In genomic region chr5:122076023-122076422, GRCh38 we compare ENCODE assay signal across 9 cellular contexts. TPM values are rescaled to one million over a fixed set of nuclear protein-coding genes. Genes with fewer than 3 reads are reported as not detected.
DNase-seq lines count a peak whose midpoint lies in the region; ATAC-seq and TF ChIP-seq lines count a peak whose summit lies in the region.
"Had no signal": no experiment of that assay in that cellular context is flagged by ENCODE, and none has a peak within 500 bp of the region (broad histone marks: within the 10 kb centered on the region; RNA-seq: fewer than 3 reads in every experiment).

No MANE protein-coding gene starts in this region.

- H3K9ac ChIP-seq in PC-3 (ENCODE audit: low read length), result no peak overlapping the region

- peaks cover 10% of the 10 kb centered on the region; the same call in 1 of the 2 replicates for H3K4me1 ChIP-seq in PC-3 (ENCODE audit: insufficient read depth, low read length)
- peaks cover 58% of the 10 kb centered on the region for H3K4me1 ChIP-seq in osteoblast (ENCODE audit: insufficient read depth, low read length)

- CTCF ChIA-PET in PC-3 (lab: Charles Lee), result interaction anchor here (0.6 to 3.1 kb wide), 3 partner anchors 107 to 920 kb away, joined by 3 to 15 read pairs (median 4); no protein-coding TSS in a partner anchor

- TF ChIP-seq CTCF in AG10803 (conservative IDR thresholded peaks at IDR 0.05; ENCODE audit: low read length), result peak; percentile 38
- TF ChIP-seq CTCF in PC-3 (conservative IDR thresholded peaks at IDR 0.05; ENCODE audit: low read depth, low read length), result no peak
- TF ChIP-seq CTCF in epithelial cell of proximal tubule (conservative IDR thresholded peaks at IDR 0.05; ENCODE audit: low read depth, low read length), result no peak
- TF ChIP-seq CTCF in osteoblast (IDR thresholded peaks at IDR 0.05; ENCODE audit: extremely low read depth, low read depth, low read length), result no peak

- H3K27me3 ChIP-seq in PC-3 (ENCODE audit: low read length) (no peaks in the 10 kb centered on the region), osteoblast (ENCODE audit: insufficient read depth, low read length) (no peaks in the 10 kb centered on the region)

- H3K4me3 ChIP-seq in AG10803 (ENCODE audit: low read length) (peak overlapping the region; percentile 92), PC-3 (ENCODE audit: low read length) (no peak overlapping the region), epithelial cell of proximal tubule (ENCODE audit: low read depth, low read length) (peak overlapping the region; percentile 82), osteoblast (ENCODE audit: insufficient read depth, low read length) (peak overlapping the region; percentile 92)

- no peak for ATAC-seq in PC-3
- ATAC-seq in GM18868 (IDR thresholded peaks at IDR 0.05; ENCODE audit: unreplicated experiment), result no peak
- no peak for ATAC-seq in GM19324 (IDR thresholded peaks at IDR 0.05; ENCODE audit: low FRiP score, unreplicated experiment)

- no TSS peak for BruUV-seq in PC-3 (replicated peaks; lab: Mats Ljungman, UMichigan)

- H3K9me2 ChIP-seq in PC-3 (replicated peaks; ENCODE audit: low read length), result no peaks in the 10 kb centered on the region

- intact Hi-C loops in PC-3 (cut with micrococcal nuclease), result loop anchor here (1.0 to 2.0 kb wide), 2 partner anchors 25 to 107 kb away; no protein-coding TSS in a partner anchor

- no peak overlapping the region for H2AFZ ChIP-seq in PC-3 (ENCODE audit: low read length)
- H2AFZ ChIP-seq in osteoblast (ENCODE audit: low read length), result no peak overlapping the region

- peak overlapping the region; percentile 99 for H3K4me2 ChIP-seq in PC-3 (ENCODE audit: low read length)
- H3K4me2 ChIP-seq in osteoblast (ENCODE audit: insufficient read depth, low read length), result peak overlapping the region; percentile 88

- H3K79me2 ChIP-seq in PC-3 (ENCODE audit: low read length), result no peaks in the 10 kb centered on the region
- H3K79me2 ChIP-seq in osteoblast (ENCODE audit: insufficient read depth, low read length), result peaks cover 60% of the 10 kb centered on the region

- H3F3A ChIP-seq in PC-3 (ENCODE audit: low read length, unreplicated experiment), result no peaks in the 10 kb centered on the region

- peak; percentile 61 for DNase-seq in AG10803 (ENCODE audit: low read depth)
- no peak for DNase-seq in PC-3
- no peak for DNase-seq in epithelial cell of proximal tubule (ENCODE audit: low read depth)
- peak; percentile 47 for DNase-seq in osteoblast (ENCODE audit: insufficient read length, low spot score, missing footprints)
- no peak for DNase-seq in activated CD4-positive, alpha-beta T cell treated with anti-CD3 and anti-CD28 coated beads for 48 hours
- DNase-seq in NCI-H2227 (lab: John Stamatoyannopoulos, UW; ENCODE audit: unreplicated experiment), result no peak
- DNase-seq: MV-4-11 had no signal

- H3K9me3 ChIP-seq in PC-3 (ENCODE audit: low read length), result no peaks in the 10 kb centered on the region
- no peaks in the 10 kb centered on the region for H3K9me3 ChIP-seq in osteoblast (ENCODE audit: low read depth, low read length)

- H3K36me3 ChIP-seq in PC-3 (ENCODE audit: low read depth, low read length) (no peaks in the 10 kb centered on the region), osteoblast (ENCODE audit: insufficient read depth, low read length) (peaks cover 47% of the 10 kb centered on the region)

- no peak overlapping the region for H3K27ac ChIP-seq in PC-3 (ENCODE audit: low read length)
- peak overlapping the region; percentile 96 for H3K27ac ChIP-seq in osteoblast (ENCODE audit: low read depth, low read length)

- H4K20me1 ChIP-seq in PC-3 (ENCODE audit: low read length), result no peaks in the 10 kb centered on the region
- H4K20me1 ChIP-seq in osteoblast (ENCODE audit: insufficient read depth, low read length), result peaks cover 42% of the 10 kb centered on the region

- POLR2A ChIA-PET in PC-3 (lab: Charles Lee; ENCODE audit: unreplicated experiment), result interaction anchor here (0.6 kb wide), 1 partner anchor 88 kb away, joined by 4 read pairs; no protein-coding TSS in a partner anchor

RNA-seq across cellular contexts. Expression of gene LOX, which starts 2.0 kb away (rescaled TPM):
- total RNA-seq in PC-3 (2014; rRNA removed), result 0.18 and 0.23 TPM in 2 replicates
- total RNA-seq in epithelial cell of proximal tubule, result 6.1 and 14.9 TPM in 2 replicates
- total RNA-seq in osteoblast, result 314 and 317 TPM in 2 replicates

RNA-seq across cellular contexts. Expression of gene ZNF474, which starts 53.3 kb away (rescaled TPM):
- 0.36 TPM in 1 of 2 replicates, not detected in the other for total RNA-seq in PC-3 (2014; rRNA removed)
- not detected in 2 replicates for total RNA-seq in epithelial cell of proximal tubule
- 0.29 and 0.72 TPM in 2 replicates for total RNA-seq in osteoblast

Comparison
In these comparisons a context has a peak if more than half of its experiments do, and no peak if none do; other contexts are left out.
1. DNase-seq: peak in AG10803 (single experiment) and osteoblast (single experiment); none in PC-3 (single experiment), epithelial cell of proximal tubule (single experiment), activated CD4-positive, alpha-beta T cell treated with anti-CD3 and anti-CD28 coated beads for 48 hours (single experiment) and NCI-H2227 (single experiment).
2. RNA of gene LOX, which starts 2.0 kb away (total RNA-seq): 314 to 317 TPM in osteoblast; 6.1 to 14.9 TPM in epithelial cell of proximal tubule and 0.18 to 0.23 TPM in PC-3; every median in the first group is over 10 times any median in the second.